22 cellular contexts compared by ENCODE assay signal in the genomic region with DNA sequence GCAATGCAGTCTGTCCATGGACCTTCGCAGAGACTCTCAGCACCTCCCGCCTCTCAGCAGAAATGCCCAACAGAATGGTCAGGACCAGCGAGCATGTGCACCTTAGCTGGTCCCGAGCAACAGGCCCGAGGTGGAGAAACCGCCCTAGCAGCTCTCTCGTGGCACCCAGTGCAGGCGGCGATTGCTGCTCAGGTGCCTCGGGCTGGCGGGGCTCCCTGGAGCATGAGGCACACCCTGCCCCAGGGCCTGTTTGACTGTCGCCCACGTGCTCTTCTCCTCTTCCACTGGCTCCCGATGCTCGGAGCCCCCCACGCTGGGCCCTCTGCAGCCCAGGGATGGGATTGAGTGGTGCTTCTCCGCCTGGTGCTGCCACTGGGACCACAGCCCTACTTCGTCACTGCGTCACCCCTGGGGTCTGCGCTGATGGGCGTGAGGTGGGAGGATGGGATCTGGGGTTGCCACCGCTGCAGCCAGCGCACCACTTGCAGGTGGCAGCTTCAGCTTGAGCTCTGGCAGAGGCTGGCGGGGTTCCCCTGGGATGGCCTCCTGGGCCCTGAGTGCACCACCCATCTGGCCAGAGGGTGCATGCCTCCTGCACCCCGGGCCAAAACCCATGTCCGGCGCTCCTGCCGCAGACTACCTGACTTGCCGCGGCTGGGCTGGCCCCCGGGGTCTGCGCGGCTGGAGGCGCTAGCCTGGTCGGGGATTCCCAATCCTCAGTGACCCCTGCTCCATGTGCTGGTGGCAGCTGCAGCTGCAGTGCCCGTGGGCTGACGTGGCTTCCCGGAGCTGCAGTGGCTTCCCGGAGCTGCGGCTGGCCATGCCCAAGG.
DNase-seq lines count a peak whose midpoint lies in the region; ATAC-seq and TF ChIP-seq lines count a peak whose summit lies in the region.
"Had no signal": no experiment of that assay in that cellular context is flagged by ENCODE, and none has a peak within 500 bp of the region (broad histone marks: within the 10 kb centered on the region; RNA-seq: fewer than 3 reads in every experiment).

No MANE protein-coding gene starts in this region.

- H3K9ac ChIP-seq in trophoblast cell (ENCODE audit: low read length): no peak overlapping the region

- no peak for TF ChIP-seq CTCF in right atrium auricular region (IDR thresholded peaks at IDR 0.05)

- H3K27ac ChIP-seq in right atrium auricular region (no peak overlapping the region), trophoblast cell (ENCODE audit: low read depth, low read length) (no peak overlapping the region)
- H3K27ac ChIP-seq: psoas muscle, SJSA1, transverse colon had no signal

- no peak overlapping the region for H3K4ac ChIP-seq in trophoblast cell (ENCODE audit: low read depth, low read length)

- peaks cover 1% of the 10 kb centered on the region; the same call in 1 of the 2 replicates for H3K27me3 ChIP-seq in H7 (ENCODE audit: control insufficient read depth, insufficient read depth, low read length)
- H3K27me3 ChIP-seq in right atrium auricular region: no peaks in the 10 kb centered on the region
- no peaks in the 10 kb centered on the region for H3K27me3 ChIP-seq in trophoblast cell (ENCODE audit: insufficient read depth, low read length)
- H3K27me3 ChIP-seq: SJSA1, transverse colon had no signal

- no peak overlapping the region for H2AFZ ChIP-seq in trophoblast cell (ENCODE audit: insufficient read depth, low read length, poor library complexity)

- H3K23ac ChIP-seq in trophoblast cell (ENCODE audit: low read length): no peak overlapping the region

- DNase-seq in AG20443 (ENCODE audit: low spot score) (peak; percentile 8), H7 (peak; percentile 36), right atrium auricular region (ENCODE audit: low spot score) (peak; percentile 47), trophoblast cell (no peak), DMS153 treated with DMSO at 0.1 percent for 48 hours (lab: John Stamatoyannopoulos, UW; ENCODE audit: unreplicated experiment) (no peak), NCI-H1048 (lab: John Stamatoyannopoulos, UW) (no peak), NCI-H82 (lab: John Stamatoyannopoulos, UW) (no peak)
- DNase-seq: amygdala; DMS79; effector memory CD8-positive, alpha-beta T cell; immature natural killer cell; natural killer cell; NCI-H1105; NCI-H526 treated with DMSO at 0.1 percent for 48 hours; OCI-M1; transverse colon had no signal

- H2BK12ac ChIP-seq in trophoblast cell (ENCODE audit: low read length): no peak overlapping the region

- H4K12ac ChIP-seq in trophoblast cell (ENCODE audit: low read depth, low read length): no peak overlapping the region

- H3K4me1 ChIP-seq in right atrium auricular region (no peaks in the 10 kb centered on the region), trophoblast cell (ENCODE audit: control insufficient read depth in 1 of 2, insufficient read depth in 2 of 2, low read length in 2 of 2) (no peaks in the 10 kb centered on the region)
- H3K4me1 ChIP-seq: psoas muscle, SJSA1, transverse colon had no signal

- H3K4me2 ChIP-seq in trophoblast cell (ENCODE audit: low read length): no peak overlapping the region

- no peak overlapping the region for H4K8ac ChIP-seq in trophoblast cell (ENCODE audit: low read depth, low read length)

- ATAC-seq in GM18520 (IDR thresholded peaks at IDR 0.05; ENCODE audit: unreplicated experiment): no peak
- ATAC-seq: CD8-positive, alpha-beta T cell; effector memory CD8-positive, alpha-beta T cell; psoas muscle; stimulated activated memory B cell treated with anti-CD40 and anti-IgM and Interleukin-4, amounts not matched to agents 10 μg/mL and 1 μg/mL and 100 μg/mL, for 72 hours; WTC11 had no signal

- no CpG with 5 or more reads among the region's 40 CpGs for WGBS in trophoblast cell (ENCODE audit: extremely low coverage, insufficient coverage, insufficient read length)

- H3K36me3 ChIP-seq in H7 (replicated peaks; ENCODE audit: control insufficient read depth, insufficient read depth, low read length): no peaks in the 10 kb centered on the region
- no peaks in the 10 kb centered on the region for H3K36me3 ChIP-seq in right atrium auricular region
- no peaks in the 10 kb centered on the region for H3K36me3 ChIP-seq in trophoblast cell (ENCODE audit: control insufficient read depth in 1 of 2, insufficient read depth in 2 of 2, low read length in 2 of 2)
- H3K36me3 ChIP-seq: SJSA1, transverse colon had no signal

- H2BK120ac ChIP-seq in trophoblast cell (ENCODE audit: insufficient read depth, low read length, poor library complexity): no peak overlapping the region

- H3K14ac ChIP-seq in trophoblast cell (ENCODE audit: low read length): no peak overlapping the region

- peaks cover 12 to 100% of the 10 kb centered on the region in 2 donors for H3K9me3 ChIP-seq in right atrium auricular region
- peaks cover 24% of the 10 kb centered on the region for H3K9me3 ChIP-seq in trophoblast cell (ENCODE audit: insufficient read depth, low read depth, low read length)
- H3K9me3 ChIP-seq: SJSA1 had no signal

- H4K91ac ChIP-seq in trophoblast cell (ENCODE audit: low read depth, low read length): no peak overlapping the region

- no peak overlapping the region for H3K4me3 ChIP-seq in H7 (ENCODE audit: insufficient read depth, low read depth, low read length)
- H3K4me3 ChIP-seq in right atrium auricular region: no peak overlapping the region
- H3K4me3 ChIP-seq in trophoblast cell (ENCODE audit: low read depth, low read length): peak overlapping the region; percentile 11
- H3K4me3 ChIP-seq: psoas muscle, SJSA1, transverse colon had no signal

- H2AK5ac ChIP-seq in trophoblast cell (ENCODE audit: low read length): no peak overlapping the region

- H3K79me1 ChIP-seq in trophoblast cell (ENCODE audit: low read length): no peaks in the 10 kb centered on the region

- H3K79me2 ChIP-seq in trophoblast cell (ENCODE audit: control insufficient read depth, insufficient read depth, low read length, poor library complexity): no peaks in the 10 kb centered on the region

- H2BK5ac ChIP-seq in trophoblast cell (ENCODE audit: low read depth, low read length, poor library complexity): no peak overlapping the region

- H3K18ac ChIP-seq in trophoblast cell (ENCODE audit: low read length): no peak overlapping the region

Comparison
In these comparisons a context has a peak if more than half of its experiments do, and no peak if none do; other contexts are left out.
1. DNase-seq: peak in AG20443 (single experiment), H7 (single experiment) and right atrium auricular region (single experiment); none in trophoblast cell (0 of 2), DMS153 treated with DMSO at 0.1 percent for 48 hours (single experiment), NCI-H1048 (single experiment) and NCI-H82 (single experiment).